Comparison of ENCODE assay signal across 1 cellular context in the genomic region with DNA sequence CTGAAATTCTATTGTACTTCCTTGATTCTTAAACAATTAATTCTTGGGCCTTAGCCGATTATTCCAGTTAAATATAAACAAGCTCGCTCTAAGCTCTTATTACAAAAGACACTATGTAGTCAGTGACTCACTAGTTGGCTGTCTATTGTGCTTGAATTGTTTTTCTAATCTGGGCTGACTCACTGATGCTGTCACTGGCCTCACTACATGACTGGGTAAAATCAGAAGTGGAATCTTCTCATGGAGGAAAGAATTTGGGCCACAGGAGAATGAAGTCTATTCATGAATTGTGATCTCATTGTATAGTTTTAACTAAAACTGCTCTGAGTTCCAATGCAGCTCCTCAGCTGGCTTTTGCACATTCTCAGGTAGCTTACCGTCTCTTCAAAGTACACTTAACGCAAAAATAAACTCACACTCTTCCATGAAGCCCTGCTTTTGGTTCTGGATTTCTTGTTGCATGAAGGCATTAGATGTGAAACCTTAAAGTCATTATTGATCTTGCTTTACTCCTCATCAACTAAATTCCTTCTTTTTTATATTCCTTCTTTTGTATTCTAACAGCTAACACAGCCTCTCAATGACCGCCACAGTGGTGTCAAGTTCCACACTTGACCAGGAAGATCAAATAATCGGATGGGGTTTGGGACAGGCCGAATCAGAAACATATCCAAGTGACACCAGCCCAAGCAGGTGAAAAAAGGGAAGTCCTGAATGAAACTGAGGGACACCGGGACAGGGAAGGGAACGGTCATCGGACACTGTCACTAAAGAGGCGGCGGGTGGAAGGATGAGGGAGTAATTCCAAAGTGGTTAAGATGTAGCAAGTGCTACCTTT.
TF ChIP-seq lines count a peak whose summit lies in the region.

No MANE protein-coding gene starts in this region.

TF ChIP-seq in HEK293, 187 proteins besides CTCF, POLR2A, EP300 and RAD21 (continued from another document and continues in another):
- TF ChIP-seq OSR2 (tag by site-specific recombination; IDR thresholded peaks at IDR 0.05) (peak; percentile 52), TRIM28 (IDR thresholded peaks at IDR 0.05; ENCODE audit: borderline replicate concordance, low read length) (peak; percentile 91), ZNF391 (tag by site-specific recombination; IDR thresholded peaks at IDR 0.05; ENCODE audit: borderline replicate concordance, low read depth) (peak; percentile 71; the same call in 1 of the 2 replicates), ZNF670 (tag by site-specific recombination; IDR thresholded peaks at IDR 0.05; ENCODE audit: low read depth) (no peak), GLIS1 (tag by site-specific recombination; IDR thresholded peaks at IDR 0.05) (no peak), ZNF211 (tag by site-specific recombination; IDR thresholded peaks at IDR 0.05; ENCODE audit: low read depth) (no peak), ZNF350 (tag by site-specific recombination; IDR thresholded peaks at IDR 0.05) (no peak), ZNF133 (tag by site-specific recombination; IDR thresholded peaks at IDR 0.05) (no peak), ZNF623 (tag by site-specific recombination; IDR thresholded peaks at IDR 0.05) (no peak), ZNF184 (tag by site-specific recombination; IDR thresholded peaks at IDR 0.05) (peak; percentile 97), ZBTB17 (tag by site-specific recombination; IDR thresholded peaks at IDR 0.05) (peak; percentile 90), ZNF311 (tag by site-specific recombination; IDR thresholded peaks at IDR 0.05; ENCODE audit: borderline replicate concordance) (no peak), IKZF3 (tag by site-specific recombination; IDR thresholded peaks at IDR 0.05) (peak; percentile 88), ZNF473 (tag by site-specific recombination; IDR thresholded peaks at IDR 0.05) (no peak), ZNF629 (tag by site-specific recombination; IDR thresholded peaks at IDR 0.05) (peak; percentile 100), SP7 (tag by site-specific recombination; IDR thresholded peaks at IDR 0.05) (peak; percentile 96), ZNF768 (tag by site-specific recombination; IDR thresholded peaks at IDR 0.05) (no peak), ZSCAN23 (tag by site-specific recombination; IDR thresholded peaks at IDR 0.05) (peak; percentile 68; the same call in 1 of the 2 replicates), ZNF423 (tag by site-specific recombination; IDR thresholded peaks at IDR 0.05) (no peak), ZFP37 (tag by site-specific recombination; IDR thresholded peaks at IDR 0.05) (peak; percentile 71; the same call in 1 of the 2 replicates), ZNF239 (tag by site-specific recombination; IDR thresholded peaks at IDR 0.05) (no peak), ZNF24 (tag by site-specific recombination; IDR thresholded peaks at IDR 0.05) (peak; percentile 96), ZNF174 (tag by site-specific recombination; IDR thresholded peaks at IDR 0.05) (no peak), ZNF501 (tag by site-specific recombination; IDR thresholded peaks at IDR 0.05) (peak; percentile 79; the same call in 1 of the 2 replicates), ZBTB1 (tag by site-specific recombination; IDR thresholded peaks at IDR 0.05) (0 out of 2 replicates have a peak, but pooled peaks have one; percentile 54), KLF10 (tag by site-specific recombination; IDR thresholded peaks at IDR 0.05) (peak; percentile 71; the same call in 1 of the 2 replicates), ZNF10 (tag by site-specific recombination; IDR thresholded peaks at IDR 0.05) (peak; percentile 81), ZNF169 (tag by site-specific recombination; IDR thresholded peaks at IDR 0.05) (no peak), ZNF335 (tag by site-specific recombination; conservative IDR thresholded peaks at IDR 0.05) (peak; percentile 51; the same call in 1 of the 2 replicates), ZNF549 (tag by site-specific recombination; IDR thresholded peaks at IDR 0.05) (peak; percentile 76; the same call in 1 of the 2 replicates), REPIN1 (tag by site-specific recombination; IDR thresholded peaks at IDR 0.05; ENCODE audit: low read depth) (no peak), KLF8 (tag by site-specific recombination; IDR thresholded peaks at IDR 0.05) (peak; percentile 80), ZNF843 (tag by site-specific recombination; IDR thresholded peaks at IDR 0.05) (peak; percentile 66), ZNF660 (tag by site-specific recombination; IDR thresholded peaks at IDR 0.05) (peak; percentile 99), ZNF600 (tag by site-specific recombination; IDR thresholded peaks at IDR 0.05) (peak; percentile 48; the same call in 1 of the 2 replicates), SP3 (tag by site-specific recombination; IDR thresholded peaks at IDR 0.05) (peak; percentile 52)
- TF ChIP-seq, protein P1, sequence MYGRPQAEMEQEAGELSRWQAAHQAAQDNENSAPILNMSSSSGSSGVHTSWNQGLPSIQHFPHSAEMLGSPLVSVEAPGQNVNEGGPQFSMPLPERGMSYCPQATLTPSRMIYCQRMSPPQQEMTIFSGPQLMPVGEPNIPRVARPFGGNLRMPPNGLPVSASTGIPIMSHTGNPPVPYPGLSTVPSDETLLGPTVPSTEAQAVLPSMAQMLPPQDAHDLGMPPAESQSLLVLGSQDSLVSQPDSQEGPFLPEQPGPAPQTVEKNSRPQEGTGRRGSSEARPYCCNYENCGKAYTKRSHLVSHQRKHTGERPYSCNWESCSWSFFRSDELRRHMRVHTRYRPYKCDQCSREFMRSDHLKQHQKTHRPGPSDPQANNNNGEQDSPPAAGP (tag by site-specific recombination; IDR thresholded peaks at IDR 0.05), result peak; percentile 84
- TF ChIP-seq, protein P2, sequence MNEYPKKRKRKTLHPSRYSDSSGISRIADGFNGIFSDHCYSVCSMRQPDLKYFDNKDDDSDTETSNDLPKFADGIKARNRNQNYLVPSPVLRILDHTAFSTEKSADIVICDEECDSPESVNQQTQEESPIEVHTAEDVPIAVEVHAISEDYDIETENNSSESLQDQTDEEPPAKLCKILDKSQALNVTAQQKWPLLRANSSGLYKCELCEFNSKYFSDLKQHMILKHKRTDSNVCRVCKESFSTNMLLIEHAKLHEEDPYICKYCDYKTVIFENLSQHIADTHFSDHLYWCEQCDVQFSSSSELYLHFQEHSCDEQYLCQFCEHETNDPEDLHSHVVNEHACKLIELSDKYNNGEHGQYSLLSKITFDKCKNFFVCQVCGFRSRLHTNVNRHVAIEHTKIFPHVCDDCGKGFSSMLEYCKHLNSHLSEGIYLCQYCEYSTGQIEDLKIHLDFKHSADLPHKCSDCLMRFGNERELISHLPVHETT (tag by site-specific recombination; IDR thresholded peaks at IDR 0.05), result peak; percentile 94
- TF ChIP-seq, protein P3, sequence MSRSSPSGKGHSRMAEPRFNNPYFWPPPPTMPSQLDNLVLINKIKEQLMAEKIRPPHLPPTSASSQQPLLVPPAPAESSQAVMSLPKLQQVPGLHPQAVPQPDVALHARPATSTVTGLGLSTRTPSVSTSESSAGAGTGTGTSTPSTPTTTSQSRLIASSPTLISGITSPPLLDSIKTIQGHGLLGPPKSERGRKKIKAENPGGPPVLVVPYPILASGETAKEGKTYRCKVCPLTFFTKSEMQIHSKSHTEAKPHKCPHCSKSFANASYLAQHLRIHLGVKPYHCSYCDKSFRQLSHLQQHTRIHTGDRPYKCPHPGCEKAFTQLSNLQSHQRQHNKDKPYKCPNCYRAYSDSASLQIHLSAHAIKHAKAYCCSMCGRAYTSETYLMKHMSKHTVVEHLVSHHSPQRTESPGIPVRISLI (tag by site-specific recombination; IDR thresholded peaks at IDR 0.05), result peak; percentile 95
- TF ChIP-seq, protein P4, sequence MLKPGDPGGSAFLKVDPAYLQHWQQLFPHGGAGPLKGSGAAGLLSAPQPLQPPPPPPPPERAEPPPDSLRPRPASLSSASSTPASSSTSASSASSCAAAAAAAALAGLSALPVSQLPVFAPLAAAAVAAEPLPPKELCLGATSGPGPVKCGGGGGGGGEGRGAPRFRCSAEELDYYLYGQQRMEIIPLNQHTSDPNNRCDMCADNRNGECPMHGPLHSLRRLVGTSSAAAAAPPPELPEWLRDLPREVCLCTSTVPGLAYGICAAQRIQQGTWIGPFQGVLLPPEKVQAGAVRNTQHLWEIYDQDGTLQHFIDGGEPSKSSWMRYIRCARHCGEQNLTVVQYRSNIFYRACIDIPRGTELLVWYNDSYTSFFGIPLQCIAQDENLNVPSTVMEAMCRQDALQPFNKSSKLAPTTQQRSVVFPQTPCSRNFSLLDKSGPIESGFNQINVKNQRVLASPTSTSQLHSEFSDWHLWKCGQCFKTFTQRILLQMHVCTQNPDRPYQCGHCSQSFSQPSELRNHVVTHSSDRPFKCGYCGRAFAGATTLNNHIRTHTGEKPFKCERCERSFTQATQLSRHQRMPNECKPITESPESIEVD (tag by site-specific recombination; IDR thresholded peaks at IDR 0.05), result peak; percentile 97
- TF ChIP-seq, protein P5, sequence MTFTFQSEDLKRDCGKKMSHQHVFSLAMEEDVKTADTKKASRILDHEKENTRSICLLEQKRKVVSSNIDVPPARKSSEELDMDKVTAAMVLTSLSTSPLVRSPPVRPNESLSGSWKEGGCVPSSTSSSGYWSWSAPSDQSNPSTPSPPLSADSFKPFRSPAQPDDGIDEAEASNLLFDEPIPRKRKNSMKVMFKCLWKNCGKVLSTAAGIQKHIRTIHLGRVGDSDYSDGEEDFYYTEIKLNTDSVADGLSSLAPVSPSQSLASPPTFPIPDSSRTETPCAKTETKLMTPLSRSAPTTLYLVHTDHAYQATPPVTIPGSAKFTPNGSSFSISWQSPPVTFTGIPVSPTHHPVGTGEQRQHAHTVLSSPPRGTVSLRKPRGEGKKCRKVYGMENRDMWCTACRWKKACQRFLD (tag by site-specific recombination; IDR thresholded peaks at IDR 0.05), result no peak
- TF ChIP-seq, protein P6, sequence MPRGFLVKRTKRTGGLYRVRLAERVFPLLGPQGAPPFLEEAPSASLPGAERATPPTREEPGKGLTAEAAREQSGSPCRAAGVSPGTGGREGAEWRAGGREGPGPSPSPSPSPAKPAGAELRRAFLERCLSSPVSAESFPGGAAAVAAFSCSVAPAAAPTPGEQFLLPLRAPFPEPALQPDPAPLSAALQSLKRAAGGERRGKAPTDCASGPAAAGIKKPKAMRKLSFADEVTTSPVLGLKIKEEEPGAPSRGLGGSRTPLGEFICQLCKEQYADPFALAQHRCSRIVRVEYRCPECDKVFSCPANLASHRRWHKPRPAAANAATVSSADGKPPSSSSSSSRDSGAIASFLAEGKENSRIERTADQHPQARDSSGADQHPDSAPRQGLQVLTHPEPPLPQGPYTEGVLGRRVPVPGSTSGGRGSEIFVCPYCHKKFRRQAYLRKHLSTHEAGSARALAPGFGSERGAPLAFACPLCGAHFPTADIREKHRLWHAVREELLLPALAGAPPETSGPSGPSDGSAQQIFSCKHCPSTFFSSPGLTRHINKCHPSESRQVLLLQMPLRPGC (tag by site-specific recombination; IDR thresholded peaks at IDR 0.05), result peak; percentile 96
- TF ChIP-seq, protein P7, sequence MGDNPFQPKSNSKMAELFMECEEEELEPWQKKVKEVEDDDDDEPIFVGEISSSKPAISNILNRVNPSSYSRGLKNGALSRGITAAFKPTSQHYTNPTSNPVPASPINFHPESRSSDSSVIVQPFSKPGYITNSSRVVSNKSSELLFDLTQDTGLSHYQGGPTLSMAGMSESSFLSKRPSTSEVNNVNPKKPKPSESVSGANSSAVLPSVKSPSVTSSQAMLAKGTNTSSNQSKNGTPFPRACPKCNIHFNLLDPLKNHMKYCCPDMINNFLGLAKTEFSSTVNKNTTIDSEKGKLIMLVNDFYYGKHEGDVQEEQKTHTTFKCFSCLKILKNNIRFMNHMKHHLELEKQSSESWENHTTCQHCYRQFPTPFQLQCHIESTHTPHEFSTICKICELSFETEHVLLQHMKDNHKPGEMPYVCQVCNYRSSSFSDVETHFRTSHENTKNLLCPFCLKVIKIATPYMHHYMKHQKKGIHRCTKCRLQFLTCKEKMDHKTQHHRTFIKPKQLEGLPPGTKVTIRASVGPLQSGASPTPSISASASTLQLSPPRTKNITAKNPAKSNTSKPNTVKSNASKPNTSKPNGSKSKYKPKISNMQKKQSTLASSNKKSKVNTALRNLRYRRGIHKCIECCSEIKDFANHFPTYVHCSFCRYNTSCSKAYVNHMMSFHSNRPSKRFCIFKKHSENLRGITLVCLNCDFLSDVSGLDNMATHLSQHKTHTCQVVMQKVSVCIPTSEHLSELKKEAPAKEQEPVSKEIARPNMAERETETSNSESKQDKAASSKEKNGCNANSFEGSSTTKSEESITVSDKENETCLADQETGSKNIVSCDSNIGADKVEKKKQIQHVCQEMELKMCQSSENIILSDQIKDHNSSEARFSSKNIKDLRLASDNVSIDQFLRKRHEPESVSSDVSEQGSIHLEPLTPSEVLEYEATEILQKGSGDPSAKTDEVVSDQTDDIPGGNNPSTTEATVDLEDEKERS (tag by site-specific recombination; IDR thresholded peaks at IDR 0.05), result no peak
- TF ChIP-seq, protein P8, sequence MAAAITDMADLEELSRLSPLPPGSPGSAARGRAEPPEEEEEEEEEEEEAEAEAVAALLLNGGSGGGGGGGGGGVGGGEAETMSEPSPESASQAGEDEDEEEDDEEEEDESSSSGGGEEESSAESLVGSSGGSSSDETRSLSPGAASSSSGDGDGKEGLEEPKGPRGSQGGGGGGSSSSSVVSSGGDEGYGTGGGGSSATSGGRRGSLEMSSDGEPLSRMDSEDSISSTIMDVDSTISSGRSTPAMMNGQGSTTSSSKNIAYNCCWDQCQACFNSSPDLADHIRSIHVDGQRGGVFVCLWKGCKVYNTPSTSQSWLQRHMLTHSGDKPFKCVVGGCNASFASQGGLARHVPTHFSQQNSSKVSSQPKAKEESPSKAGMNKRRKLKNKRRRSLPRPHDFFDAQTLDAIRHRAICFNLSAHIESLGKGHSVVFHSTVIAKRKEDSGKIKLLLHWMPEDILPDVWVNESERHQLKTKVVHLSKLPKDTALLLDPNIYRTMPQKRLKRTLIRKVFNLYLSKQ (tag by site-specific recombination; IDR thresholded peaks at IDR 0.05; ENCODE audit: borderline replicate concordance), result no peak
- TF ChIP-seq, protein P9, sequence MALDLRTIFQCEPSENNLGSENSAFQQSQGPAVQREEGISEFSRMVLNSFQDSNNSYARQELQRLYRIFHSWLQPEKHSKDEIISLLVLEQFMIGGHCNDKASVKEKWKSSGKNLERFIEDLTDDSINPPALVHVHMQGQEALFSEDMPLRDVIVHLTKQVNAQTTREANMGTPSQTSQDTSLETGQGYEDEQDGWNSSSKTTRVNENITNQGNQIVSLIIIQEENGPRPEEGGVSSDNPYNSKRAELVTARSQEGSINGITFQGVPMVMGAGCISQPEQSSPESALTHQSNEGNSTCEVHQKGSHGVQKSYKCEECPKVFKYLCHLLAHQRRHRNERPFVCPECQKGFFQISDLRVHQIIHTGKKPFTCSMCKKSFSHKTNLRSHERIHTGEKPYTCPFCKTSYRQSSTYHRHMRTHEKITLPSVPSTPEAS (tag by site-specific recombination; IDR thresholded peaks at IDR 0.05), result no peak
- TF ChIP-seq, protein P10, sequence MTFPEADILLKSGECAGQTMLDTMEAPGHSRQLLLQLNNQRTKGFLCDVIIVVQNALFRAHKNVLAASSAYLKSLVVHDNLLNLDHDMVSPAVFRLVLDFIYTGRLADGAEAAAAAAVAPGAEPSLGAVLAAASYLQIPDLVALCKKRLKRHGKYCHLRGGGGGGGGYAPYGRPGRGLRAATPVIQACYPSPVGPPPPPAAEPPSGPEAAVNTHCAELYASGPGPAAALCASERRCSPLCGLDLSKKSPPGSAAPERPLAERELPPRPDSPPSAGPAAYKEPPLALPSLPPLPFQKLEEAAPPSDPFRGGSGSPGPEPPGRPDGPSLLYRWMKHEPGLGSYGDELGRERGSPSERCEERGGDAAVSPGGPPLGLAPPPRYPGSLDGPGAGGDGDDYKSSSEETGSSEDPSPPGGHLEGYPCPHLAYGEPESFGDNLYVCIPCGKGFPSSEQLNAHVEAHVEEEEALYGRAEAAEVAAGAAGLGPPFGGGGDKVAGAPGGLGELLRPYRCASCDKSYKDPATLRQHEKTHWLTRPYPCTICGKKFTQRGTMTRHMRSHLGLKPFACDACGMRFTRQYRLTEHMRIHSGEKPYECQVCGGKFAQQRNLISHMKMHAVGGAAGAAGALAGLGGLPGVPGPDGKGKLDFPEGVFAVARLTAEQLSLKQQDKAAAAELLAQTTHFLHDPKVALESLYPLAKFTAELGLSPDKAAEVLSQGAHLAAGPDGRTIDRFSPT (tag by site-specific recombination; IDR thresholded peaks at IDR 0.05), result peak; percentile 95
